In the genomic region with DNA sequence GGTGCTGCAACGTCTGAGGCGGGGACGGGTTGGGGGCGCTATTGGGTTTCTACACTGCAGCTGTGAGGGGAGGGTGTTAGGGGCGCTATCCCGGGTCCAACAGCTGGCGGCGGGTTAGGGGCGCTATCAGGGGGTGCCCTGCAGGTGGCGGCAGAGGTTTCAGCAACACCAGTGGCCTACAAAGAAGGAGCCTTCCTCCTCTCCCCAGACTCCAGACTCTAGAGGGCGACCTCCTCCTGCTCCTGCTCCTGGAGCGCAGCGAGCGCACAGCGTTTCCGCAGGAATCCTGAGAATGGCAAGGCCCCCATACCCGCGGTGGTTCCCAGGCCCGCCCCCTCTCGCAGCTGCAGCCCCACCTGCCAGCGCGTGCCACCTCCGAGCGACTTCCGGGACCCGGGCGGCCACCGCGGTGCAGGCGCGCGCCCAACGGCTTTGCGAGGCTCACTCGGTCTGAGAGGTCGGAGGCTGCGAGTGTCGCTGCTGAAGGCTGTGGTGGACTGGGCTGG, we compare ENCODE assay signal across 8 cellular contexts. TPM values are rescaled to one million over a fixed set of nuclear protein-coding genes. Genes with fewer than 3 reads are reported as not detected.
DNase-seq lines count a peak whose midpoint lies in the region; ATAC-seq and TF ChIP-seq lines count a peak whose summit lies in the region.
"Not testable (repeated sequence)": the region's sequence is repeated elsewhere in the genome, so short reads cannot be mapped to it uniquely, and the experiment has no call there.

No MANE protein-coding gene starts in this region.

- H3K9me3 Mint-ChIP-seq in activated T-helper 17 cell treated with anti-CD3 and anti-CD28 coated beads, Interleukin-2, amount 50 U/mL, for 72 hours; natural killer cell treated with Interleukin-12 subunit alpha and Interleukin-12 subunit beta and Interleukin-15 and Interleukin-18, amount 100 ng/mL, for 72 hours: not testable (repeated sequence)

- peaks cover 24% of the 10 kb centered on the region for H3K4me1 ChIP-seq in DND-41 (ENCODE audit: insufficient read depth, low read length)

- DNase-seq in DND-41 (peak; percentile 98), HUDEP-2 (lab: John Stamatoyannopoulos, UW; ENCODE audit: unreplicated experiment in 76 of 76) (peak in 46 of 76 experiments; percentile 0 to 68 (median 25)), RPMI8226 (peak; percentile 80), fibroblast of pulmonary artery (ENCODE audit: low read depth) (peak; percentile 18)
- DNase-seq in natural killer cell treated with Interleukin-12 subunit alpha and Interleukin-12 subunit beta and Interleukin-15 and Interleukin-18, amount 100 ng/mL, for 72 hours (ENCODE audit: low spot score) = peak; percentile 81
- peak; percentile 62 to 84 (median 70) for DNase-seq in stimulated activated naive CD4-positive, alpha-beta T cell (lab: John Stamatoyannopoulos, UW)

- H3K36me3 ChIP-seq in DND-41 (ENCODE audit: insufficient read depth, low read length) = not testable (repeated sequence)

- H3K79me2 ChIP-seq in DND-41 (ENCODE audit: insufficient read depth, low read length) = peaks cover 13% of the 10 kb centered on the region

- not testable (repeated sequence) for H3K9me3 ChIP-seq in DND-41 (ENCODE audit: insufficient read depth, low read length, severe bottlenecking)

- peak overlapping the region; percentile 85 for H3K4me3 Mint-ChIP-seq in activated T-helper 17 cell treated with anti-CD3 and anti-CD28 coated beads, Interleukin-2, amount 50 U/mL, for 72 hours
- H3K4me3 Mint-ChIP-seq in natural killer cell treated with Interleukin-12 subunit alpha and Interleukin-12 subunit beta and Interleukin-15 and Interleukin-18, amount 100 ng/mL, for 72 hours = peak overlapping the region; percentile 90

- H3K27ac ChIP-seq in DND-41 (ENCODE audit: low read length) = peak overlapping the region; percentile 86

- H3K4me1 Mint-ChIP-seq in activated T-helper 17 cell treated with anti-CD3 and anti-CD28 coated beads, Interleukin-2, amount 50 U/mL, for 72 hours; natural killer cell treated with Interleukin-12 subunit alpha and Interleukin-12 subunit beta and Interleukin-15 and Interleukin-18, amount 100 ng/mL, for 72 hours (ENCODE audit: low read depth in 2 of 2): not testable (repeated sequence)

- peak overlapping the region; percentile 88 for H3K27ac Mint-ChIP-seq in activated T-helper 17 cell treated with anti-CD3 and anti-CD28 coated beads, Interleukin-2, amount 50 U/mL, for 72 hours
- H3K27ac Mint-ChIP-seq in natural killer cell treated with Interleukin-12 subunit alpha and Interleukin-12 subunit beta and Interleukin-15 and Interleukin-18, amount 100 ng/mL, for 72 hours = peak overlapping the region; percentile 63 to 66

- not testable (repeated sequence) for H3K36me3 Mint-ChIP-seq in activated T-helper 17 cell treated with anti-CD3 and anti-CD28 coated beads, Interleukin-2, amount 50 U/mL, for 72 hours (ENCODE audit: low read depth); natural killer cell treated with Interleukin-12 subunit alpha and Interleukin-12 subunit beta and Interleukin-15 and Interleukin-18, amount 100 ng/mL, for 72 hours

- H4K20me1 ChIP-seq in DND-41 (ENCODE audit: insufficient read depth, low read length) = not testable (repeated sequence)

- H3K9ac ChIP-seq in DND-41 (ENCODE audit: low read depth, low read length) = peak overlapping the region; percentile 63

- peak overlapping the region; percentile 32 to 77; a peak in 3 of 4 replicates for H3K4me3 ChIP-seq in DND-41 (ENCODE audit: low read depth in 1 of 2, low read length in 2 of 2)
- not testable (repeated sequence) for H3K4me3 ChIP-seq in fibroblast of pulmonary artery (replicated peaks; ENCODE audit: low read depth, low read length)

- not testable (repeated sequence) for H3K27me3 ChIP-seq in DND-41 (ENCODE audit: insufficient read depth, low read length, poor library complexity)

- peak overlapping the region; percentile 78 for H2AFZ ChIP-seq in DND-41 (ENCODE audit: low read depth, low read length)

- ATAC-seq in DND-41 (ENCODE audit: insufficient read depth, low read depth) (peak; percentile 95), GM21528 (IDR thresholded peaks at IDR 0.05; ENCODE audit: low FRiP score, unreplicated experiment) (peak; percentile 90)
- peak; percentile 94 for ATAC-seq in activated T-helper 17 cell treated with anti-CD3 and anti-CD28 coated beads, Interleukin-2, amount 50 U/mL, for 72 hours (replicated peaks)
- peak; percentile 85 to 88 for ATAC-seq in natural killer cell treated with Interleukin-12 subunit alpha and Interleukin-12 subunit beta and Interleukin-15 and Interleukin-18, amount 100 ng/mL, for 72 hours

- TF ChIP-seq CTCF in DND-41 (IDR thresholded peaks at IDR 0.05; ENCODE audit: borderline replicate concordance, extremely low read depth, low read length, poor library complexity, severe bottlenecking) (peak; percentile 81), fibroblast of pulmonary artery (IDR thresholded peaks at IDR 0.05; ENCODE audit: low read length, missing control alignments) (peak; percentile 17)

- H3K4me2 ChIP-seq in DND-41 (ENCODE audit: insufficient read depth, low read length) = peak overlapping the region; percentile 70

- H3K27me3 Mint-ChIP-seq in activated T-helper 17 cell treated with anti-CD3 and anti-CD28 coated beads, Interleukin-2, amount 50 U/mL, for 72 hours; natural killer cell treated with Interleukin-12 subunit alpha and Interleukin-12 subunit beta and Interleukin-15 and Interleukin-18, amount 100 ng/mL, for 72 hours: not testable (repeated sequence)

RNA-seq across cellular contexts. Expression of a gene that starts 46.5 kb away (rescaled TPM):
- 10 to 100 TPM; 17.4 to 18.4 TPM for total RNA-seq in activated T-helper 17 cell treated with anti-CD3 and anti-CD28 coated beads, Interleukin-2, amount 50 U/mL, for 72 hours
- 10 to 100 TPM; 10.4 to 37.3 TPM for total RNA-seq in natural killer cell treated with Interleukin-12 subunit alpha and Interleukin-12 subunit beta and Interleukin-15 and Interleukin-18, amount 100 ng/mL, for 72 hours

Comparison
In these comparisons a context has a peak if more than half of its experiments do, and no peak if none do; other contexts are left out.
1. DNase-seq: peak in every context shown above with its lines; median percentile 98 in DND-41; 81 in natural killer cell treated with Interleukin-12 subunit alpha and Interleukin-12 subunit beta and Interleukin-15 and Interleukin-18, amount 100 ng/mL, for 72 hours; 80 in RPMI8226; 70 in stimulated activated naive CD4-positive, alpha-beta T cell; 25 in HUDEP-2; 18 in fibroblast of pulmonary artery.